Comparison of ENCODE assay signal across 10 cellular contexts in genomic region chr10:36349445-36350063, GRCh38.
DNase-seq lines count a peak whose midpoint lies in the region; ATAC-seq, FAIRE-seq and TF ChIP-seq lines count a peak whose summit lies in the region.
"Had no signal": no experiment of that assay in that cellular context is flagged by ENCODE, and none has a peak within 500 bp of the region (broad histone marks: within the 10 kb centered on the region; RNA-seq: fewer than 3 reads in every experiment).

No MANE protein-coding gene starts in this region.

- no peak for ATAC-seq in GM18517 (IDR thresholded peaks at IDR 0.05; ENCODE audit: unreplicated experiment)
- ATAC-seq: pancreas had no signal

- peak overlapping the region; percentile 36 for H3K9ac ChIP-seq in keratinocyte (ENCODE audit: control insufficient read depth, extremely low read depth, insufficient read depth, low read length)

- H3K27ac ChIP-seq in ACC112 (ENCODE audit: low read depth, low read length) (peak overlapping the region; percentile 32), keratinocyte (ENCODE audit: control insufficient read depth, insufficient read depth, low read length) (peak overlapping the region; percentile 63), esophagus squamous epithelium (no peak overlapping the region), spleen (no peak overlapping the region)
- H3K27ac ChIP-seq: pancreas had no signal

- TF ChIP-seq CTCF in HFF-Myc (IDR thresholded peaks at IDR 0.05; ENCODE audit: low read depth, low read length, missing control alignments): no peak
- peak in 2 of 3 experiments; percentile 11 to 23 for TF ChIP-seq CTCF in keratinocyte (optimal IDR thresholded peaks at IDR 0.05 in 1 of 3, IDR thresholded peaks at IDR 0.05 in 1 of 3, conservative IDR thresholded peaks at IDR 0.05 in 1 of 3; ENCODE audit: extremely low read depth in 1 of 3, insufficient read depth in 2 of 3, low read length in 3 of 3)
- TF ChIP-seq CTCF in esophagus squamous epithelium (IDR thresholded peaks at IDR 0.05): no peak
- TF ChIP-seq CTCF in spleen (IDR thresholded peaks at IDR 0.05 in 8 of 11, conservative IDR thresholded peaks at IDR 0.05 in 3 of 11): no peak

- H3K4me3 ChIP-seq in ACC112 (ENCODE audit: low read depth, low read length): peak overlapping the region; percentile 4; the same call in 1 of the 2 replicates
- no peak overlapping the region for H3K4me3 ChIP-seq in HFF-Myc (replicated peaks; ENCODE audit: low read depth, low read length)
- H3K4me3 ChIP-seq in keratinocyte (ENCODE audit: control insufficient read depth in 2 of 3, extremely low read depth in 1 of 3, insufficient read depth in 2 of 3, low read depth in 1 of 3, low read length in 3 of 3): peak overlapping the region in 1 of 3 experiments; percentile 13
- no peak overlapping the region for H3K4me3 ChIP-seq in esophagus squamous epithelium
- H3K4me3 ChIP-seq in spleen: no peak overlapping the region
- H3K4me3 ChIP-seq: pancreas, tibial artery had no signal

- no peaks in the 10 kb centered on the region for H3K9me1 ChIP-seq in keratinocyte (ENCODE audit: control insufficient read depth, extremely low read depth, insufficient read depth, low read length)

- H3K4me1 ChIP-seq in ACC112 (ENCODE audit: control insufficient read depth, insufficient read depth, low read length, unreplicated experiment) (peaks cover 15% of the 10 kb centered on the region), keratinocyte (ENCODE audit: control insufficient read depth, extremely low read depth, insufficient read depth, low read length) (peaks cover 21% of the 10 kb centered on the region), esophagus squamous epithelium (no peaks in the 10 kb centered on the region), spleen (no peaks in the 10 kb centered on the region)
- H3K4me1 ChIP-seq: pancreas had no signal

- no peaks in the 10 kb centered on the region for H3K79me2 ChIP-seq in ACC112 (ENCODE audit: control insufficient read depth, insufficient read depth, low read length, unreplicated experiment)
- no peaks in the 10 kb centered on the region for H3K79me2 ChIP-seq in keratinocyte (ENCODE audit: control insufficient read depth, insufficient read depth, low read length)

- DNase-seq in HFF-Myc (ENCODE audit: extremely low read depth, low read depth): peak; percentile 12
- peak; percentile 11 for DNase-seq in brain pericyte (ENCODE audit: low read depth, low spot score)
- DNase-seq in keratinocyte (ENCODE audit: low read depth, low spot score): peak; percentile 36
- no peak for DNase-seq in esophagus squamous epithelium (lab: John Stamatoyannopoulos, UW)
- DNase-seq in activated CD4-positive, alpha-beta T cell treated with anti-CD3 and anti-CD28 coated beads for 1 hour: no peak
- DNase-seq in spleen: no peak
- DNase-seq: pancreas, tibial artery had no signal

- no peaks in the 10 kb centered on the region for H4K20me1 ChIP-seq in keratinocyte (ENCODE audit: control insufficient read depth, extremely low read depth, insufficient read depth, low read length)

- intact Hi-C loops in esophagus squamous epithelium (cut with DNase I): no loop called here
- intact Hi-C loops in spleen (cut with DNase I; ENCODE audit: low total_unique reads): no loop called here

- H3K36me3 ChIP-seq in ACC112 (ENCODE audit: insufficient read depth, low read length): no peaks in the 10 kb centered on the region
- no peaks in the 10 kb centered on the region for H3K36me3 ChIP-seq in keratinocyte (ENCODE audit: control insufficient read depth in 2 of 2, extremely low read depth in 1 of 2, insufficient read depth in 2 of 2, low read length in 2 of 2)
- no peaks in the 10 kb centered on the region for H3K36me3 ChIP-seq in esophagus squamous epithelium
- H3K36me3 ChIP-seq in spleen: no peaks in the 10 kb centered on the region
- H3K36me3 ChIP-seq: pancreas, tibial artery had no signal

- H3K4me2 ChIP-seq in keratinocyte (ENCODE audit: control insufficient read depth, extremely low read depth, insufficient read depth, low read depth, low read length): peak overlapping the region; percentile 65

- WGBS in esophagus squamous epithelium, 2 donors: 39 to 51% methylated on average over 8 of the region's 8 CpGs
- 62 to 85% (median 80%) methylated on average over 8 of the region's 8 CpGs for WGBS in spleen, 5 donors

- H3K9me3 ChIP-seq in keratinocyte (ENCODE audit: control insufficient read depth, low read depth, low read length): no peaks in the 10 kb centered on the region
- no peaks in the 10 kb centered on the region for H3K9me3 ChIP-seq in esophagus squamous epithelium
- H3K9me3 ChIP-seq in spleen: peaks cover 0 to 3% (median 0%) of the 10 kb centered on the region in 8 donors
- H3K9me3 ChIP-seq: pancreas, tibial artery had no signal

- dilution Hi-C loops in keratinocyte (cut with MboI; ENCODE audit: extremely low pct_ligation_motif_present, low sequenced_read_pairs): no loop called here

- H2AFZ ChIP-seq in ACC112 (ENCODE audit: low read length, unreplicated experiment) (peak overlapping the region; percentile 74), keratinocyte (ENCODE audit: control insufficient read depth, low read length) (peak overlapping the region; percentile 84)

- no peak for TF ChIP-seq POLR2A in esophagus squamous epithelium (IDR thresholded peaks at IDR 0.05)
- no peak for TF ChIP-seq POLR2A in spleen (IDR thresholded peaks at IDR 0.05)

- H3K27me3 ChIP-seq in ACC112 (ENCODE audit: insufficient read depth, low read length): no peaks in the 10 kb centered on the region
- H3K27me3 ChIP-seq in keratinocyte (ENCODE audit: control insufficient read depth, extremely low read depth, insufficient read depth, low read length): no peaks in the 10 kb centered on the region
- no peaks in the 10 kb centered on the region for H3K27me3 ChIP-seq in esophagus squamous epithelium
- H3K27me3 ChIP-seq in spleen (replicated peaks in 1 of 7): no peaks in the 10 kb centered on the region
- H3K27me3 ChIP-seq: pancreas, tibial artery had no signal

- peak; percentile 95 for FAIRE-seq in keratinocyte (lab: Jason Lieb, UNC)
- FAIRE-seq: pancreas had no signal

Comparison
In these comparisons a context has a peak if more than half of its experiments do, and no peak if none do; other contexts are left out.
1. H3K27ac ChIP-seq: peak in ACC112 (single experiment) and keratinocyte (single experiment); none in esophagus squamous epithelium (0 of 4) and spleen (0 of 8).
2. DNase-seq: peak in HFF-Myc (single experiment), brain pericyte (single experiment) and keratinocyte (single experiment); none in esophagus squamous epithelium (single experiment), activated CD4-positive, alpha-beta T cell treated with anti-CD3 and anti-CD28 coated beads for 1 hour (single experiment) and spleen (single experiment).
3. CTCF ChIP-seq: peak in keratinocyte (2 of 3); none in HFF-Myc (single experiment), esophagus squamous epithelium (0 of 6) and spleen (0 of 11).